Comparison of ENCODE assay signal across 36 cellular contexts in the genomic region with DNA sequence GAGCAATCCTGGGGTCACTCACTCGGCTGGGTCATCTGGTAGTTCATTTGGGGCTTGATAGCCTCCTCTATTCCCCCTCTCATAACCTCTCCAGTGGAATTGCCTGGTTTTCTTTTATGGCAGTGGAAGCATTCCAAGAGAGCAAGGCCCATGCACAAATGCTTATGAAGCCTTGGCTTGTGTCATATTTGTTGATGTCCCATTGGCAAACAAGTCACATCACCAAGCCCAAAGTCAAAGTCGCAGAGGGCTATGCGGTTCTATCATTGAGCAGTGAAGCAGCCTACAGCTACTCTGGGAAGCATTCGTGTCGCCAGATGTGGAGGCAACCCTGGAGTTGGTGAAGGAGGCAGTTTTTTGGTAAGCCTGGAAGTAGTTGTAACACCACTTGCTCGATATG. TPM values are rescaled to one million over a fixed set of nuclear protein-coding genes. Genes with fewer than 3 reads are reported as not detected.
"Had no signal": no experiment of that assay in that cellular context is flagged by ENCODE, and none has a peak within 500 bp of the region (broad histone marks: within the 10 kb centered on the region; RNA-seq: fewer than 3 reads in every experiment).

No MANE protein-coding gene starts in this region.

- H3K27me3 ChIP-seq: MG63 had no signal

- H3K4me3 ChIP-seq: MG63 had no signal

- H3K36me3 ChIP-seq: MG63 had no signal

- DNase-seq: Karpas-422, Kasumi-1, MG63, MM.1S, MV-4-11, NCI-H1048, NCI-H1092, NCI-H1092 treated with DMSO at 0.1 percent for 48 hours, NCI-H1105, NCI-H1105 treated with DMSO at 0.1 percent for 48 hours, NCI-H1417, NCI-H1417 treated with DMSO at 0.1 percent for 48 hours, NCI-H1436, NCI-H1436 treated with DMSO at 0.1 percent for 48 hours, NCI-H146, NCI-H1694, NCI-H187, NCI-H187 treated with DMSO at 0.1 percent for 48 hours, NCI-H1930, NCI-H2029, NCI-H2029 treated with DMSO at 0.1 percent for 48 hours, NCI-H2081, NCI-H2081 treated with DMSO at 0.1 percent for 48 hours, NCI-H2107, NCI-H2171, NCI-H2227 treated with DMSO at 0.1 percent for 48 hours, NCI-H226, NCI-H345, NCI-H446, NCI-H446 treated with DMSO at 0.1 percent for 48 hours, NCI-H510A, NCI-H510A treated with DMSO at 0.1 percent for 48 hours had no signal

- H3K9me3 ChIP-seq: MG63 had no signal

RNA-seq across cellular contexts. Expression of a gene that starts 52.9 kb away (rescaled TPM):
- total RNA-seq: LHCN-M2, M059J, MCF 10A, NCI-H460 had no signal
